In the genomic region with DNA sequence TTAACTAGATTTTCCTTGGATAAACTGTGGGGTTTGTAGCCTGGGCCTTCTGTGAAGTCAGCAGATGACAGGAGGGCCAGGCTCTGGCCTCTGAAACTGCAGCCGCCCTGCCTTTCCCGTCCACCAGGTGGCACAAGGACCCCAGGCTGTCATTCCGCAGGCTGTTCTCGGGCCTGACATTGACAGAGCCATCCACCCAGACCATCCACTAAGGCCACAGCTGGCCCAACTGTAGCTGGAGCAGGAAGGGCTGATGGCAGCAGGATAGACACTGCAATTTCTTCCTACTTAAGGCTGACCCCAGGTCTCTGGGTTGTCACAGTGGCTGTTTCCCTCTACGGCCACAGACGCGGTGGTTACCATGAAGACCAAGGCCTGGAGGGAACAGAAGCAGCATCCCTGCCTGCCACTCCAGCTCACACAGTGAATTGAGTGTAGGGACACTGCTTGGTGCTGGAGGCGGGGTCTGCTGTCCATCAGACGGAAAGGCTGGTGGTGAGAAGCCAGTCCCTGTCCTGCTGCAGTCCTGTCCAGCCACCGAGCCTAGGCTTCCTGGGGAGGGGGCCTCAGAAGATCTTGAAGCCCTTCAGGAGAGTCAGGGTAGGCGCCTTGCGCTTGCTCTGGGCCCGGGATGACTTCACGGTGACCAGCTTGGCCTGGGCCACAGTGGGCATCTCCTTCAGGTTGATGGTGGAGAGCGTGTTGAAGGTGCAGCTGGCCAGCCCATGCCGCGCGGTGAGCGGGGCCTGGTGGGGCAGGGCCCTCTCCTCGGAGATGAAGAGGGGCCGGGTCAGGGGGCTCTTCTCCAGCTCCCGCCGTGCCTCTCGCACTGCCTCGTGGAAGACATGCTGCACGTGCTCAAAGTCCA, we compare ENCODE assay signal across 1 cellular context.
TF ChIP-seq lines count a peak whose summit lies in the region.

No MANE protein-coding gene starts in this region.

TF ChIP-seq in HepG2, 621 proteins besides CTCF, POLR2A, EP300 and RAD21 (continued from another document and continues in another):
- TF ChIP-seq, protein P1, sequence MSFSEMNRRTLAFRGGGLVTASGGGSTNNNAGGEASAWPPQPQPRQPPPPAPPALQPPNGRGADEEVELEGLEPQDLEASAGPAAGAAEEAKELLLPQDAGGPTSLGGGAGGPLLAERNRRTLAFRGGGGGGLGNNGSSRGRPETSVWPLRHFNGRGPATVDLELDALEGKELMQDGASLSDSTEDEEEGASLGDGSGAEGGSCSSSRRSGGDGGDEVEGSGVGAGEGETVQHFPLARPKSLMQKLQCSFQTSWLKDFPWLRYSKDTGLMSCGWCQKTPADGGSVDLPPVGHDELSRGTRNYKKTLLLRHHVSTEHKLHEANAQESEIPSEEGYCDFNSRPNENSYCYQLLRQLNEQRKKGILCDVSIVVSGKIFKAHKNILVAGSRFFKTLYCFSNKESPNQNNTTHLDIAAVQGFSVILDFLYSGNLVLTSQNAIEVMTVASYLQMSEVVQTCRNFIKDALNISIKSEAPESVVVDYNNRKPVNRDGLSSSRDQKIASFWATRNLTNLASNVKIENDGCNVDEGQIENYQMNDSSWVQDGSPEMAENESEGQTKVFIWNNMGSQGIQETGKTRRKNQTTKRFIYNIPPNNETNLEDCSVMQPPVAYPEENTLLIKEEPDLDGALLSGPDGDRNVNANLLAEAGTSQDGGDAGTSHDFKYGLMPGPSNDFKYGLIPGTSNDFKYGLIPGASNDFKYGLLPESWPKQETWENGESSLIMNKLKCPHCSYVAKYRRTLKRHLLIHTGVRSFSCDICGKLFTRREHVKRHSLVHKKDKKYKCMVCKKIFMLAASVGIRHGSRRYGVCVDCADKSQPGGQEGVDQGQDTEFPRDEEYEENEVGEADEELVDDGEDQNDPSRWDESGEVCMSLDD (CRISPR knock-in tag; IDR thresholded peaks at IDR 0.05; ENCODE audit: borderline replicate concordance) = no peak
- TF ChIP-seq ZFAT (CRISPR knock-in tag; conservative IDR thresholded peaks at IDR 0.05) (no peak), ZNF564 (CRISPR knock-in tag; IDR thresholded peaks at IDR 0.05) (no peak), KDM5A (IDR thresholded peaks at IDR 0.05; ENCODE audit: borderline replicate concordance, low read length) (no peak), ARNTL (CRISPR knock-in tag; IDR thresholded peaks at IDR 0.05) (no peak), ETV6 (CRISPR knock-in tag; conservative IDR thresholded peaks at IDR 0.05) (no peak), ZNF44 (CRISPR knock-in tag; IDR thresholded peaks at IDR 0.05) (no peak), ZC3H13 (CRISPR knock-in tag; IDR thresholded peaks at IDR 0.05) (no peak), PPARG (CRISPR knock-in tag; conservative IDR thresholded peaks at IDR 0.05) (0 out of 2 replicates have a peak, but pooled peaks have one; percentile 19), SYNCRIP (IDR thresholded peaks at IDR 0.05; ENCODE audit: insufficient read depth, low read depth, low read length) (no peak), CEBPB (IDR thresholded peaks at IDR 0.05; ENCODE audit: borderline replicate concordance, low read depth, low read length) (no peak), KMT2A (CRISPR knock-in tag; IDR thresholded peaks at IDR 0.05) (0 out of 2 replicates have a peak, but pooled peaks have one; percentile 35), ZFP36 (IDR thresholded peaks at IDR 0.05; ENCODE audit: borderline replicate concordance, low read depth, low read length, partially characterized antibody) (no peak), ZNF251 (CRISPR knock-in tag; IDR thresholded peaks at IDR 0.05) (no peak), ZNF17 (CRISPR knock-in tag; IDR thresholded peaks at IDR 0.05) (no peak), ATF7 (IDR thresholded peaks at IDR 0.05) (no peak), ATF7 (CRISPR knock-in tag; IDR thresholded peaks at IDR 0.05) (no peak), PTBP1 (IDR thresholded peaks at IDR 0.05; ENCODE audit: low read depth, low read length, poor library complexity, severe bottlenecking) (no peak), ZNF605 (CRISPR knock-in tag; IDR thresholded peaks at IDR 0.05) (no peak), AGO2 (optimal IDR thresholded peaks at IDR 0.05; ENCODE audit: low read depth, low read length) (no peak), ATM (IDR thresholded peaks at IDR 0.05; ENCODE audit: borderline replicate concordance) (no peak), HNRNPK (IDR thresholded peaks at IDR 0.05; ENCODE audit: low read depth, low read length, poor library complexity, severe bottlenecking) (no peak), NPAS2 (CRISPR knock-in tag; IDR thresholded peaks at IDR 0.05; ENCODE audit: borderline replicate concordance) (no peak), ZNF468 (CRISPR knock-in tag; IDR thresholded peaks at IDR 0.05) (no peak), REL (CRISPR knock-in tag; conservative IDR thresholded peaks at IDR 0.05) (no peak), ZNF224 (CRISPR knock-in tag; IDR thresholded peaks at IDR 0.05) (no peak), STAG1 (CRISPR knock-in tag; IDR thresholded peaks at IDR 0.05) (peak; percentile 97), PCBP2 (optimal IDR thresholded peaks at IDR 0.05; ENCODE audit: low read depth, low read length, poor library complexity, severe bottlenecking) (no peak), EZH2 (conservative IDR thresholded peaks at IDR 0.05; ENCODE audit: low read depth, low read length) (no peak), ZNF878 (CRISPR knock-in tag; IDR thresholded peaks at IDR 0.05) (no peak), SKI (IDR thresholded peaks at IDR 0.05; ENCODE audit: partially characterized antibody) (no peak), ZBTB8A (CRISPR knock-in tag; IDR thresholded peaks at IDR 0.05; ENCODE audit: borderline replicate concordance, low read depth) (no peak), JUND (CRISPR knock-in tag; IDR thresholded peaks at IDR 0.05) (no peak), DNMT1 (CRISPR knock-in tag; IDR thresholded peaks at IDR 0.05) (no peak), YEATS4 (CRISPR knock-in tag; IDR thresholded peaks at IDR 0.05; ENCODE audit: borderline replicate concordance) (no peak), FIP1L1 (IDR thresholded peaks at IDR 0.05; ENCODE audit: borderline replicate concordance, insufficient read depth, low read depth, low read length) (no peak), ZFP36L1 (CRISPR knock-in tag; IDR thresholded peaks at IDR 0.05) (no peak), TOPORS (CRISPR knock-in tag; IDR thresholded peaks at IDR 0.05) (no peak), ZNF333 (CRISPR knock-in tag; IDR thresholded peaks at IDR 0.05; ENCODE audit: borderline replicate concordance) (no peak), ZNF672 (CRISPR knock-in tag; IDR thresholded peaks at IDR 0.05) (no peak), RARA (CRISPR knock-in tag; IDR thresholded peaks at IDR 0.05) (no peak)
- TF ChIP-seq, protein P2, sequence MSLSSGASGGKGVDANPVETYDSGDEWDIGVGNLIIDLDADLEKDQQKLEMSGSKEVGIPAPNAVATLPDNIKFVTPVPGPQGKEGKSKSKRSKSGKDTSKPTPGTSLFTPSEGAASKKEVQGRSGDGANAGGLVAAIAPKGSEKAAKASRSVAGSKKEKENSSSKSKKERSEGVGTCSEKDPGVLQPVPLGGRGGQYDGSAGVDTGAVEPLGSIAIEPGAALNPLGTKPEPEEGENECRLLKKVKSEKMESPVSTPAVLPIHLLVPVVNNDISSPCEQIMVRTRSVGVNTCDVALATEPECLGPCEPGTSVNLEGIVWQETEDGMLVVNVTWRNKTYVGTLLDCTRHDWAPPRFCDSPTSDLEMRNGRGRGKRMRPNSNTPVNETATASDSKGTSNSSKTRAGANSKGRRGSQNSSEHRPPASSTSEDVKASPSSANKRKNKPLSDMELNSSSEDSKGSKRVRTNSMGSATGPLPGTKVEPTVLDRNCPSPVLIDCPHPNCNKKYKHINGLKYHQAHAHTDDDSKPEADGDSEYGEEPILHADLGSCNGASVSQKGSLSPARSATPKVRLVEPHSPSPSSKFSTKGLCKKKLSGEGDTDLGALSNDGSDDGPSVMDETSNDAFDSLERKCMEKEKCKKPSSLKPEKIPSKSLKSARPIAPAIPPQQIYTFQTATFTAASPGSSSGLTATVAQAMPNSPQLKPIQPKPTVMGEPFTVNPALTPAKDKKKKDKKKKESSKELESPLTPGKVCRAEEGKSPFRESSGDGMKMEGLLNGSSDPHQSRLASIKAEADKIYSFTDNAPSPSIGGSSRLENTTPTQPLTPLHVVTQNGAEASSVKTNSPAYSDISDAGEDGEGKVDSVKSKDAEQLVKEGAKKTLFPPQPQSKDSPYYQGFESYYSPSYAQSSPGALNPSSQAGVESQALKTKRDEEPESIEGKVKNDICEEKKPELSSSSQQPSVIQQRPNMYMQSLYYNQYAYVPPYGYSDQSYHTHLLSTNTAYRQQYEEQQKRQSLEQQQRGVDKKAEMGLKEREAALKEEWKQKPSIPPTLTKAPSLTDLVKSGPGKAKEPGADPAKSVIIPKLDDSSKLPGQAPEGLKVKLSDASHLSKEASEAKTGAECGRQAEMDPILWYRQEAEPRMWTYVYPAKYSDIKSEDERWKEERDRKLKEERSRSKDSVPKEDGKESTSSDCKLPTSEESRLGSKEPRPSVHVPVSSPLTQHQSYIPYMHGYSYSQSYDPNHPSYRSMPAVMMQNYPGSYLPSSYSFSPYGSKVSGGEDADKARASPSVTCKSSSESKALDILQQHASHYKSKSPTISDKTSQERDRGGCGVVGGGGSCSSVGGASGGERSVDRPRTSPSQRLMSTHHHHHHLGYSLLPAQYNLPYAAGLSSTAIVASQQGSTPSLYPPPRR (CRISPR knock-in tag; IDR thresholded peaks at IDR 0.05; ENCODE audit: borderline replicate concordance) = no peak; the same call in 1 of the 2 replicates
- TF ChIP-seq, protein P3, sequence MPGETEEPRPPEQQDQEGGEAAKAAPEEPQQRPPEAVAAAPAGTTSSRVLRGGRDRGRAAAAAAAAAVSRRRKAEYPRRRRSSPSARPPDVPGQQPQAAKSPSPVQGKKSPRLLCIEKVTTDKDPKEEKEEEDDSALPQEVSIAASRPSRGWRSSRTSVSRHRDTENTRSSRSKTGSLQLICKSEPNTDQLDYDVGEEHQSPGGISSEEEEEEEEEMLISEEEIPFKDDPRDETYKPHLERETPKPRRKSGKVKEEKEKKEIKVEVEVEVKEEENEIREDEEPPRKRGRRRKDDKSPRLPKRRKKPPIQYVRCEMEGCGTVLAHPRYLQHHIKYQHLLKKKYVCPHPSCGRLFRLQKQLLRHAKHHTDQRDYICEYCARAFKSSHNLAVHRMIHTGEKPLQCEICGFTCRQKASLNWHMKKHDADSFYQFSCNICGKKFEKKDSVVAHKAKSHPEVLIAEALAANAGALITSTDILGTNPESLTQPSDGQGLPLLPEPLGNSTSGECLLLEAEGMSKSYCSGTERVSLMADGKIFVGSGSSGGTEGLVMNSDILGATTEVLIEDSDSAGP (CRISPR knock-in tag; IDR thresholded peaks at IDR 0.05; ENCODE audit: borderline replicate concordance) = peak; percentile 46
- TF ChIP-seq, protein P4, sequence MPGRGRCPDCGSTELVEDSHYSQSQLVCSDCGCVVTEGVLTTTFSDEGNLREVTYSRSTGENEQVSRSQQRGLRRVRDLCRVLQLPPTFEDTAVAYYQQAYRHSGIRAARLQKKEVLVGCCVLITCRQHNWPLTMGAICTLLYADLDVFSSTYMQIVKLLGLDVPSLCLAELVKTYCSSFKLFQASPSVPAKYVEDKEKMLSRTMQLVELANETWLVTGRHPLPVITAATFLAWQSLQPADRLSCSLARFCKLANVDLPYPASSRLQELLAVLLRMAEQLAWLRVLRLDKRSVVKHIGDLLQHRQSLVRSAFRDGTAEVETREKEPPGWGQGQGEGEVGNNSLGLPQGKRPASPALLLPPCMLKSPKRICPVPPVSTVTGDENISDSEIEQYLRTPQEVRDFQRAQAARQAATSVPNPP (CRISPR knock-in tag; IDR thresholded peaks at IDR 0.05) = no peak
- TF ChIP-seq, protein P5, sequence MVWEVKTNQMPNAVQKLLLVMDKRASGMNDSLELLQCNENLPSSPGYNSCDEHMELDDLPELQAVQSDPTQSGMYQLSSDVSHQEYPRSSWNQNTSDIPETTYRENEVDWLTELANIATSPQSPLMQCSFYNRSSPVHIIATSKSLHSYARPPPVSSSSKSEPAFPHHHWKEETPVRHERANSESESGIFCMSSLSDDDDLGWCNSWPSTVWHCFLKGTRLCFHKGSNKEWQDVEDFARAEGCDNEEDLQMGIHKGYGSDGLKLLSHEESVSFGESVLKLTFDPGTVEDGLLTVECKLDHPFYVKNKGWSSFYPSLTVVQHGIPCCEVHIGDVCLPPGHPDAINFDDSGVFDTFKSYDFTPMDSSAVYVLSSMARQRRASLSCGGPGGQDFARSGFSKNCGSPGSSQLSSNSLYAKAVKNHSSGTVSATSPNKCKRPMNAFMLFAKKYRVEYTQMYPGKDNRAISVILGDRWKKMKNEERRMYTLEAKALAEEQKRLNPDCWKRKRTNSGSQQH (CRISPR knock-in tag; IDR thresholded peaks at IDR 0.05; ENCODE audit: low read depth) = no peak
- TF ChIP-seq, protein P6, sequence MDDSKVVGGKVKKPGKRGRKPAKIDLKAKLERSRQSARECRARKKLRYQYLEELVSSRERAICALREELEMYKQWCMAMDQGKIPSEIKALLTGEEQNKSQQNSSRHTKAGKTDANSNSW (CRISPR knock-in tag; IDR thresholded peaks at IDR 0.05; ENCODE audit: borderline replicate concordance) = no peak
- TF ChIP-seq, protein P7, sequence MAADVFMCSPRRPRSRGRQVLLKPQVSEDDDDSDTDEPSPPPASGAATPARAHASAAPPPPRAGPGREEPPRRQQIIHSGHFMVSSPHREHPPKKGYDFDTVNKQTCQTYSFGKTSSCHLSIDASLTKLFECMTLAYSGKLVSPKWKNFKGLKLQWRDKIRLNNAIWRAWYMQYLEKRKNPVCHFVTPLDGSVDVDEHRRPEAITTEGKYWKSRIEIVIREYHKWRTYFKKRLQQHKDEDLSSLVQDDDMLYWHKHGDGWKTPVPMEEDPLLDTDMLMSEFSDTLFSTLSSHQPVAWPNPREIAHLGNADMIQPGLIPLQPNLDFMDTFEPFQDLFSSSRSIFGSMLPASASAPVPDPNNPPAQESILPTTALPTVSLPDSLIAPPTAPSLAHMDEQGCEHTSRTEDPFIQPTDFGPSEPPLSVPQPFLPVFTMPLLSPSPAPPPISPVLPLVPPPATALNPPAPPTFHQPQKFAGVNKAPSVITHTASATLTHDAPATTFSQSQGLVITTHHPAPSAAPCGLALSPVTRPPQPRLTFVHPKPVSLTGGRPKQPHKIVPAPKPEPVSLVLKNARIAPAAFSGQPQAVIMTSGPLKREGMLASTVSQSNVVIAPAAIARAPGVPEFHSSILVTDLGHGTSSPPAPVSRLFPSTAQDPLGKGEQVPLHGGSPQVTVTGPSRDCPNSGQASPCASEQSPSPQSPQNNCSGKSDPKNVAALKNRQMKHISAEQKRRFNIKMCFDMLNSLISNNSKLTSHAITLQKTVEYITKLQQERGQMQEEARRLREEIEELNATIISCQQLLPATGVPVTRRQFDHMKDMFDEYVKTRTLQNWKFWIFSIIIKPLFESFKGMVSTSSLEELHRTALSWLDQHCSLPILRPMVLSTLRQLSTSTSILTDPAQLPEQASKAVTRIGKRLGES (CRISPR knock-in tag; IDR thresholded peaks at IDR 0.05; ENCODE audit: borderline replicate concordance) = no peak
